18 cellular contexts compared by ENCODE assay signal in the genomic region with DNA sequence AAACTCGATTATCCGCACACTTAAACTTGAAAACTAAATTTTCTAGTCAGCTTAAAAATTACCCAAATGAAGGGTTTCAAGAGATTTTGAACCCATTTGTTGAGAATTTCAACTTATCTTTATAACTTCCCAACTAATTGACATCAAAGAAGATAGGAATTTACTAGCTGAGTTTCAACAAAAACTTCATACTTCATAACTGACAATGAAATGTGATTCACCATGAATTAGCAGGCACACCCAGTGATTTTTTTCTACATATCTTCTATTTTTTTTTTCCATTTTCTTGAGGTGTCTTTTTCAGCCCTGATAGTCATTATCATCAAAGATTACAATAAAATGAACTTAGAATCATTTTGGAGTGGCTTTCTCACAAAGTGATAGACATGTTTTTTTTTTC. TPM values are rescaled to one million over a fixed set of nuclear protein-coding genes. Genes with fewer than 3 reads are reported as not detected.
DNase-seq lines count a peak whose midpoint lies in the region; ATAC-seq and TF ChIP-seq lines count a peak whose summit lies in the region.
"Had no signal": no experiment of that assay in that cellular context is flagged by ENCODE, and none has a peak within 500 bp of the region (broad histone marks: within the 10 kb centered on the region; RNA-seq: fewer than 3 reads in every experiment).

No MANE protein-coding gene starts in this region.

- TF ChIP-seq POLR2A in testis (IDR thresholded peaks at IDR 0.05) = no peak

- no peaks in the 10 kb centered on the region for H4K20me1 ChIP-seq in GM23248 (ENCODE audit: insufficient read depth)
- H4K20me1 ChIP-seq in PC-9 (ENCODE audit: insufficient read depth) = no peaks in the 10 kb centered on the region
- no peaks in the 10 kb centered on the region for H4K20me1 ChIP-seq in smooth muscle cell (ENCODE audit: low read depth)
- H4K20me1 ChIP-seq: BLaER1 treated with 17β-estradiol and CSF1 and Interleukin-3, amounts not matched to agents 10 nM and 100 nM had no signal

- H3K27ac ChIP-seq in GM23248 = peak overlapping the region; percentile 77
- H3K27ac ChIP-seq in PC-9 = peak overlapping the region; percentile 44
- peak overlapping the region; percentile 64 for H3K27ac ChIP-seq in smooth muscle cell (ENCODE audit: low read depth)
- no peak overlapping the region for H3K27ac ChIP-seq in testis
- H3K27ac ChIP-seq: BLaER1 treated with 17β-estradiol and CSF1 and Interleukin-3, amounts not matched to agents 10 nM and 100 nM had no signal

- in situ Hi-C loops in GM23248 (cut with MboI) = no loop called here

- no peak for TF ChIP-seq CTCF in PC-9 (conservative IDR thresholded peaks at IDR 0.05)
- TF ChIP-seq CTCF in fibroblast of mammary gland (conservative IDR thresholded peaks at IDR 0.05; ENCODE audit: control insufficient read depth, insufficient read depth, low read depth, low read length) = no peak
- no peak for TF ChIP-seq CTCF in smooth muscle cell (IDR thresholded peaks at IDR 0.05; ENCODE audit: borderline replicate concordance, insufficient read depth, poor library complexity, severe bottlenecking)
- no peak for TF ChIP-seq CTCF in testis (IDR thresholded peaks at IDR 0.05)

- CTCF ChIA-PET in PC-9 (lab: Charles Lee) = no interaction called here
- CTCF ChIA-PET in activated CD8-positive, alpha-beta T cell treated with anti-CD3 and anti-CD28 coated beads, Interleukin-2, amount 10 ng/mL, durations not matched to agents 7 days and 5 days (lab: Charles Lee) = no interaction called here

- no peak overlapping the region; the same call in 1 of the 2 replicates for H3K9ac ChIP-seq in GM23248
- no peak overlapping the region for H3K9ac ChIP-seq in smooth muscle cell (ENCODE audit: low read depth)
- H3K9ac ChIP-seq: BLaER1 treated with 17β-estradiol and CSF1 and Interleukin-3, amounts not matched to agents 10 nM and 100 nM had no signal

- H3K9me2 ChIP-seq in GM23248 (ENCODE audit: insufficient read depth) (no peaks in the 10 kb centered on the region), PC-9 (ENCODE audit: insufficient read depth) (no peaks in the 10 kb centered on the region)

- peaks cover 3% of the 10 kb centered on the region for H3K9me3 ChIP-seq in GM23248 (ENCODE audit: low read depth)
- H3K9me3 ChIP-seq in PC-9 (ENCODE audit: insufficient read depth, low read depth) = peaks cover 4% of the 10 kb centered on the region; the same call in 1 of the 2 replicates
- no peaks in the 10 kb centered on the region for H3K9me3 ChIP-seq in smooth muscle cell (replicated peaks; ENCODE audit: low read depth)
- no peaks in the 10 kb centered on the region for H3K9me3 ChIP-seq in testis

- peak overlapping the region; percentile 34 for H3K4me3 ChIP-seq in GM23248
- no peak overlapping the region for H3K4me3 ChIP-seq in PC-9
- H3K4me3 ChIP-seq in fibroblast of mammary gland (ENCODE audit: control insufficient read depth, low read depth, low read length) = no peak overlapping the region
- H3K4me3 ChIP-seq in smooth muscle cell = no peak overlapping the region
- no peak overlapping the region for H3K4me3 ChIP-seq in testis
- H3K4me3 ChIP-seq: BLaER1 treated with 17β-estradiol and CSF1 and Interleukin-3, amounts not matched to agents 10 nM and 100 nM; GM12878 had no signal

- no peaks in the 10 kb centered on the region for H3K4me1 Mint-ChIP-seq in activated CD8-positive, alpha-beta T cell treated with anti-CD3 and anti-CD28 coated beads, Interleukin-2, amount 10 ng/mL, durations not matched to agents 7 days and 5 days (ENCODE audit: low read depth)
- H3K4me1 Mint-ChIP-seq: H9 had no signal

- ATAC-seq in activated CD8-positive, alpha-beta T cell treated with anti-CD3 and anti-CD28 coated beads, Interleukin-2, amount 10 ng/mL, durations not matched to agents 7 days and 5 days = no peak
- ATAC-seq: GM12878 had no signal

- peaks cover 9% of the 10 kb centered on the region for H3K9me3 Mint-ChIP-seq in activated CD8-positive, alpha-beta T cell treated with anti-CD3 and anti-CD28 coated beads, Interleukin-2, amount 10 ng/mL, durations not matched to agents 7 days and 5 days (ENCODE audit: insufficient read depth)

- peaks cover 48% of the 10 kb centered on the region for H3K4me1 ChIP-seq in GM23248 (ENCODE audit: insufficient read depth)
- H3K4me1 ChIP-seq in PC-9 (replicated peaks; ENCODE audit: insufficient read depth) = peaks cover 24% of the 10 kb centered on the region
- no peaks in the 10 kb centered on the region for H3K4me1 ChIP-seq in smooth muscle cell (ENCODE audit: low read depth)
- no peaks in the 10 kb centered on the region for H3K4me1 ChIP-seq in testis

- H3K79me2 ChIP-seq in GM23248 (ENCODE audit: insufficient read depth) (no peaks in the 10 kb centered on the region), PC-9 (ENCODE audit: low read depth) (no peaks in the 10 kb centered on the region), smooth muscle cell (ENCODE audit: low read depth) (no peaks in the 10 kb centered on the region)

- H3K36me3 Mint-ChIP-seq in activated CD8-positive, alpha-beta T cell treated with anti-CD3 and anti-CD28 coated beads, Interleukin-2, amount 10 ng/mL, durations not matched to agents 7 days and 5 days (ENCODE audit: low read depth) = peaks cover 6% of the 10 kb centered on the region

- DNase-seq in GM23248 (peak; percentile 74), PC-9 (peak in 1 of 2 experiments; percentile 49), fibroblast of mammary gland (ENCODE audit: low read depth) (peak; percentile 50), smooth muscle cell (lab: John Stamatoyannopoulos, UW; ENCODE audit: unreplicated experiment) (no peak), NCI-H146 treated with DMSO at 0.1 percent for 48 hours (lab: John Stamatoyannopoulos, UW; ENCODE audit: unreplicated experiment) (no peak), testis (no peak)
- no peak for DNase-seq in activated CD8-positive, alpha-beta T cell treated with anti-CD3 and anti-CD28 coated beads, Interleukin-2, amount 10 ng/mL, durations not matched to agents 7 days and 5 days
- DNase-seq: DMS153; H9; NCI-H1436 treated with DMSO at 0.1 percent for 48 hours; NCI-H2081 treated with DMSO at 0.1 percent for 48 hours; NCI-H2227 treated with DMSO at 0.1 percent for 48 hours; NCI-H526 treated with DMSO at 0.1 percent for 48 hours; NK-92 treated with Interleukin-12 subunit alpha and Interleukin-12 subunit beta, amount 100 ng/mL, for 24 hours; OCI-M1; SHP77 had no signal

- H3K4me2 ChIP-seq in GM23248 (ENCODE audit: unreplicated experiment) = peak overlapping the region; percentile 53
- no peak overlapping the region for H3K4me2 ChIP-seq in PC-9
- H3K4me2 ChIP-seq in smooth muscle cell = no peak overlapping the region
- H3K4me2 ChIP-seq: BLaER1 treated with 17β-estradiol and CSF1 and Interleukin-3, amounts not matched to agents 10 nM and 100 nM had no signal

- POLR2A ChIA-PET in PC-9 (lab: Charles Lee; ENCODE audit: unreplicated experiment) = no interaction called here
- POLR2A ChIA-PET in activated CD8-positive, alpha-beta T cell treated with anti-CD3 and anti-CD28 coated beads, Interleukin-2, amount 10 ng/mL, durations not matched to agents 7 days and 5 days (lab: Charles Lee) = no interaction called here

- H3F3A ChIP-seq in GM23248 (ENCODE audit: insufficient read depth) (peaks cover 42% of the 10 kb centered on the region), PC-9 (ENCODE audit: insufficient read depth, low read depth) (no peaks in the 10 kb centered on the region), smooth muscle cell (ENCODE audit: low read depth) (no peaks in the 10 kb centered on the region)

- H3K36me3 ChIP-seq in GM23248 (ENCODE audit: low read depth) = no peaks in the 10 kb centered on the region
- no peaks in the 10 kb centered on the region for H3K36me3 ChIP-seq in PC-9 (ENCODE audit: low read depth)
- H3K36me3 ChIP-seq in smooth muscle cell (ENCODE audit: low read depth) = no peaks in the 10 kb centered on the region
- H3K36me3 ChIP-seq in testis (ENCODE audit: low read depth, missing control alignments) = no peaks in the 10 kb centered on the region
- H3K36me3 ChIP-seq: BLaER1 treated with 17β-estradiol and CSF1 and Interleukin-3, amounts not matched to agents 10 nM and 100 nM had no signal

- H3K27me3 Mint-ChIP-seq in activated CD8-positive, alpha-beta T cell treated with anti-CD3 and anti-CD28 coated beads, Interleukin-2, amount 10 ng/mL, durations not matched to agents 7 days and 5 days (ENCODE audit: low read depth) = no peaks in the 10 kb centered on the region

- BruUV-seq in PC-9 (replicated peaks; lab: Mats Ljungman, UMichigan) = no TSS peak

- H3K4me3 Mint-ChIP-seq in activated CD8-positive, alpha-beta T cell treated with anti-CD3 and anti-CD28 coated beads, Interleukin-2, amount 10 ng/mL, durations not matched to agents 7 days and 5 days = no peak overlapping the region
- H3K4me3 Mint-ChIP-seq: H9 had no signal

- no peaks in the 10 kb centered on the region for H3K27me3 ChIP-seq in GM23248 (replicated peaks; ENCODE audit: insufficient read depth)
- H3K27me3 ChIP-seq in PC-9 (ENCODE audit: insufficient read depth, low read depth) = no peaks in the 10 kb centered on the region
- H3K27me3 ChIP-seq in smooth muscle cell (ENCODE audit: low read depth) = no peaks in the 10 kb centered on the region
- no peaks in the 10 kb centered on the region for H3K27me3 ChIP-seq in testis
- H3K27me3 ChIP-seq: BLaER1 treated with 17β-estradiol and CSF1 and Interleukin-3, amounts not matched to agents 10 nM and 100 nM had no signal

- WGBS in GM23248 (ENCODE audit: low coverage in 1 of 2, low lambda C conversion rate in 2 of 2, missing lambda C conversion rate in 2 of 2), 2 experiments = 42 to 56% methylated on average over 2 of the region's 2 CpGs
- 96% methylated on average over 2 of the region's 2 CpGs for WGBS in smooth muscle cell (ENCODE audit: low lambda C conversion rate)
- 77 to 95% methylated on average over 2 of the region's 2 CpGs for WGBS in testis, 2 donors

- intact Hi-C loops in PC-9 (cut with micrococcal nuclease; ENCODE audit: unreplicated experiment) = no loop called here
- intact Hi-C loops in testis (cut with DNase I; ENCODE audit: low total_unique reads) = no loop called here

- H3K27ac Mint-ChIP-seq in activated CD8-positive, alpha-beta T cell treated with anti-CD3 and anti-CD28 coated beads, Interleukin-2, amount 10 ng/mL, durations not matched to agents 7 days and 5 days = no peak overlapping the region
- H3K27ac Mint-ChIP-seq: H9 had no signal

- H2AFZ ChIP-seq in GM23248 = no peak overlapping the region
- no peak overlapping the region for H2AFZ ChIP-seq in PC-9
- H2AFZ ChIP-seq in smooth muscle cell (ENCODE audit: low read depth) = no peak overlapping the region

RNA-seq across cellular contexts. Expression of a gene that starts 26.7 kb away (rescaled TPM):
- 2.1 and 2.7 TPM in 2 replicates for total RNA-seq in GM23248 (2014; rRNA removed; shearing (Covaris generic))
- 6.3 and 7.4 TPM in 2 replicates for polyA plus RNA-seq in GM23248 (2016; fragmentation: Nextera tagmentation; extraction: Ambion mirVana)
- 7.2 and 7.8 TPM in 2 replicates for total RNA-seq in PC-9 (2021)
- 33.8 and 40.3 TPM in 2 replicates for total RNA-seq in smooth muscle cell
- polyA plus RNA-seq in smooth muscle cell = 32.2 and 45.1 TPM in 2 replicates
- total RNA-seq in activated CD8-positive, alpha-beta T cell treated with anti-CD3 and anti-CD28 coated beads, Interleukin-2, amount 10 ng/mL, durations not matched to agents 7 days and 5 days = 10 to 100 TPM; 29.6 to 34.5 TPM
- 10 to 100 TPM; 12.6 to 15.2 TPM for total RNA-seq in testis
- polyA plus RNA-seq in testis (ENCODE audit: insufficient read depth, low read depth, low replicate concordance) = 25.1 TPM

Comparison
In these comparisons a context has a peak if more than half of its experiments do, and no peak if none do; other contexts are left out.
1. DNase-seq: peak in GM23248 (single experiment) and fibroblast of mammary gland (single experiment); none in smooth muscle cell (single experiment), NCI-H146 treated with DMSO at 0.1 percent for 48 hours (single experiment), activated CD8-positive, alpha-beta T cell treated with anti-CD3 and anti-CD28 coated beads, Interleukin-2, amount 10 ng/mL, durations not matched to agents 7 days and 5 days (single experiment) and testis (single experiment).
2. H3K27ac ChIP-seq: peak in GM23248 (single experiment), PC-9 (single experiment) and smooth muscle cell (single experiment); none in testis (0 of 2).